Comparison of ENCODE assay signal across 6 cellular contexts in genomic region chr1:26112407-26112775, GRCh38. TPM values are rescaled to one million over a fixed set of nuclear protein-coding genes. Genes with fewer than 3 reads are reported as not detected.
DNase-seq lines count a peak whose midpoint lies in the region; ATAC-seq and TF ChIP-seq lines count a peak whose summit lies in the region.

No MANE protein-coding gene starts in this region.

- peaks cover 16% of the 10 kb centered on the region for H3K4me1 ChIP-seq in mucosa of stomach (ENCODE audit: control insufficient read depth, insufficient read depth, low read length)

- H3K9me3 Mint-ChIP-seq in activated naive CD8-positive, alpha-beta T cell treated with anti-CD3 and anti-CD28 coated beads, Interleukin-2, amount 10 ng/mL, durations not matched to agents 7 days and 5 days = no peaks in the 10 kb centered on the region

- no peaks in the 10 kb centered on the region for H3K36me3 ChIP-seq in mucosa of stomach (ENCODE audit: control insufficient read depth, insufficient read depth, low read length)

- H3K9ac ChIP-seq in mucosa of stomach (ENCODE audit: low read length) = peak overlapping the region; percentile 89

- H3K27ac Mint-ChIP-seq in activated naive CD8-positive, alpha-beta T cell treated with anti-CD3 and anti-CD28 coated beads, Interleukin-2, amount 10 ng/mL, durations not matched to agents 7 days and 5 days = peak overlapping the region; percentile 94

- H3K36me3 Mint-ChIP-seq in activated naive CD8-positive, alpha-beta T cell treated with anti-CD3 and anti-CD28 coated beads, Interleukin-2, amount 10 ng/mL, durations not matched to agents 7 days and 5 days = peaks cover 8% of the 10 kb centered on the region

- no peaks in the 10 kb centered on the region for H3K9me3 ChIP-seq in mucosa of stomach (ENCODE audit: control insufficient read depth, low read length)

- H3K4me1 Mint-ChIP-seq in activated naive CD8-positive, alpha-beta T cell treated with anti-CD3 and anti-CD28 coated beads, Interleukin-2, amount 10 ng/mL, durations not matched to agents 7 days and 5 days = peaks cover 21% of the 10 kb centered on the region

- DNase-seq in DMS153 (lab: John Stamatoyannopoulos, UW) = peak; percentile 79
- no peak for DNase-seq in activated naive CD8-positive, alpha-beta T cell treated with anti-CD3 and anti-CD28 coated beads, Interleukin-2, amount 10 ng/mL, durations not matched to agents 7 days and 5 days
- DNase-seq in omental fat pad (ENCODE audit: low spot score) = no peak

- no peaks in the 10 kb centered on the region for H3K27me3 ChIP-seq in mucosa of stomach (ENCODE audit: control insufficient read depth, insufficient read depth, low read length)

- POLR2A ChIA-PET in activated naive CD8-positive, alpha-beta T cell treated with anti-CD3 and anti-CD28 coated beads, Interleukin-2, amount 10 ng/mL, durations not matched to agents 7 days and 5 days (lab: Charles Lee) = interaction anchor here (1.1 to 3.1 kb wide), 6 partner anchors 11 to 360 kb away, joined by 4 to 43 read pairs (median 18); partner anchors contain the start of gene HMGN2

- H3K27me3 Mint-ChIP-seq in activated naive CD8-positive, alpha-beta T cell treated with anti-CD3 and anti-CD28 coated beads, Interleukin-2, amount 10 ng/mL, durations not matched to agents 7 days and 5 days = no peaks in the 10 kb centered on the region

- no peak for TF ChIP-seq CTCF in omental fat pad (IDR thresholded peaks at IDR 0.05)

- H3K4me3 Mint-ChIP-seq in activated naive CD8-positive, alpha-beta T cell treated with anti-CD3 and anti-CD28 coated beads, Interleukin-2, amount 10 ng/mL, durations not matched to agents 7 days and 5 days = peak overlapping the region; percentile 100

- ATAC-seq in HG03354 (IDR thresholded peaks at IDR 0.05; ENCODE audit: poor library complexity, severe bottlenecking, unreplicated experiment) = peak; percentile 4
- no peak for ATAC-seq in activated naive CD8-positive, alpha-beta T cell treated with anti-CD3 and anti-CD28 coated beads, Interleukin-2, amount 10 ng/mL, durations not matched to agents 7 days and 5 days (ENCODE audit: low read depth)
- ATAC-seq in HG02798 (IDR thresholded peaks at IDR 0.05; ENCODE audit: poor library complexity, unreplicated experiment) = no peak
- ATAC-seq in omental fat pad (ENCODE audit: low FRiP score) = no peak

- peak overlapping the region; percentile 80 for H3K4me3 ChIP-seq in mucosa of stomach (ENCODE audit: low read length)

RNA-seq across cellular contexts. Expression of gene PDIK1L, which starts 0.8 kb away (rescaled TPM):
- 10 to 100 TPM; 21.2 to 22.1 TPM for total RNA-seq in activated naive CD8-positive, alpha-beta T cell treated with anti-CD3 and anti-CD28 coated beads, Interleukin-2, amount 10 ng/mL, durations not matched to agents 7 days and 5 days
- total RNA-seq in omental fat pad = 1 to 10 TPM; 3.2 to 7.6 (median 4.6) TPM

RNA-seq across cellular contexts. Expression of gene TRIM63, which starts 45.0 kb away (rescaled TPM):
- total RNA-seq in activated naive CD8-positive, alpha-beta T cell treated with anti-CD3 and anti-CD28 coated beads, Interleukin-2, amount 10 ng/mL, durations not matched to agents 7 days and 5 days = not detected
- under 1 TPM in 2 of 4 donors, not detected in 2; 0.60 to 0.74 TPM for total RNA-seq in omental fat pad

RNA-seq across cellular contexts. Expression of gene FAM110D, which starts 46.5 kb away (rescaled TPM):
- total RNA-seq in activated naive CD8-positive, alpha-beta T cell treated with anti-CD3 and anti-CD28 coated beads, Interleukin-2, amount 10 ng/mL, durations not matched to agents 7 days and 5 days = not detected
- 10 to 100 TPM in 2 of 4 donors, 1 to 10 TPM in 2; 4.6 to 20.5 (median 13.2) TPM for total RNA-seq in omental fat pad

RNA-seq across cellular contexts. Expression of gene C1orf232, which starts 56.4 kb away (rescaled TPM):
- not detected for total RNA-seq in activated naive CD8-positive, alpha-beta T cell treated with anti-CD3 and anti-CD28 coated beads, Interleukin-2, amount 10 ng/mL, durations not matched to agents 7 days and 5 days
- not detected for total RNA-seq in omental fat pad

RNA-seq across cellular contexts. Expression of gene ZNF593, which starts 57.3 kb away (rescaled TPM):
- total RNA-seq in activated naive CD8-positive, alpha-beta T cell treated with anti-CD3 and anti-CD28 coated beads, Interleukin-2, amount 10 ng/mL, durations not matched to agents 7 days and 5 days = 10 to 100 TPM; 26.5 to 31.0 TPM
- total RNA-seq in omental fat pad = 10 to 100 TPM; 18.4 to 64.1 (median 42.5) TPM

Comparison
In these comparisons a context has a peak if more than half of its experiments do, and no peak if none do; other contexts are left out.
1. RNA of gene FAM110D, which starts 46.5 kb away (total RNA-seq): 4.6 to 20.5 TPM in omental fat pad; not detected in activated naive CD8-positive, alpha-beta T cell treated with anti-CD3 and anti-CD28 coated beads, Interleukin-2, amount 10 ng/mL, durations not matched to agents 7 days and 5 days; every median in the first group is over 4 times any median in the second.